8 cellular contexts compared by ENCODE assay signal in the genomic region with DNA sequence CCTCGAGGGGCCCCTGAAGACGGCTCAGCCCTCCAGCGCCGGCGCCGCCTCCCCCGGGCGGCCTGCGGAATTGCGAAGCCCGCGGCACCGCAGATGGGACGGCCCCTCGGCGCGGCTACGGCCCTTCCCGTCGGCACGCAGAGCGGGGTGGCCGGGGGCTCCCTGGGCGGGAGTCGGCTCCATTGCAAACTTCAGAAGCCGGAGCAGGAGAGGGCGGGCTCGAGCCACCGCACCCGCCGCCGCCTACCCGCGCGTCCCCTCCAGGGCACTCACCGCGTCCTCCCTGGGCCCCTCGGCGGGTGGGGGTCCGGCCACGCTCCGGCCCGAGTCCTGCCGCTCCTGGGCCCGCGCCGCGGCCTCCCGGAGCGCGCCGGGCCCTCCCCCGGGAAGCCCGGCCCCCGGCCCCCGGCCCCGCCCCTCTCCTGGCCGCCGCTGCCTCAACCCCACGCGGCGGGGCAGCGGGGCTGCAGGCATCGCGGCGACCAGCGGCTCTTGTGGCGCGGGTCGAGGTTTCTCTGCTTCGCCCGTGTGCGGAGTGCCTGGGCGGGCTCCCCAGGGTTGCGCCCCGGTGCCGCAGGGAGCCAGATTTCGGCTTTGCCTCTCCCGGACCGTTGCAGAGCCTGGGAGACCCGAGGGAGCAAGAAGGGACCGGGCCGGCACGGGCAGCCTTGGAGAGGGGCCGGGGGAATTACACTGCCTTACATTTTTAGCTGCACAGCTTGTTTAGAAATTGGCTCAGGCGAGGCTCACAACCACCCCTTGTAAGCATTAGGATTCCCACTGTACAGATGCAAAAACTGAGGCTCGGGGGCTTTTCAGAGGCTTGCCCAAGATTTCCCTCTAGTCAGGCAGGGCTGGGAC. TPM values are rescaled to one million over a fixed set of nuclear protein-coding genes. Genes with fewer than 3 reads are reported as not detected.
DNase-seq lines count a peak whose midpoint lies in the region; ATAC-seq and TF ChIP-seq lines count a peak whose summit lies in the region.

Gene PACSIN3 (minus strand): TSS at position 359 of the 861 bp plus-strand sequence. CDS start 3,707 bp downstream, outside the sequence.

- peak within 1 kb of the TSS; percentile 86 for H3K9ac ChIP-seq in muscle layer of colon (ENCODE audit: low read length)

- DNase-seq in AG08395 (ENCODE audit: low spot score) (peak; percentile 65), M059J (ENCODE audit: low read depth) (peak; percentile 42), tibial artery (peak in 1 of 2 donors; percentile 78)
- DNase-seq in activated T-cell treated with anti-CD3 and anti-CD28 coated beads, Interleukin-2, amount 50 U/mL, for 1 hour = peak; percentile 63

- H3K9me3 ChIP-seq in muscle layer of colon (ENCODE audit: low read length) = no peaks in the 10 kb centered on the region
- no peaks in the 10 kb centered on the region for H3K9me3 ChIP-seq in tibial artery

- intact Hi-C loops in tibial artery (cut with DNase I; ENCODE audit: low total_unique reads) = no loop called here

- ATAC-seq in GM19351 (IDR thresholded peaks at IDR 0.05; ENCODE audit: unreplicated experiment) = peak; percentile 60
- ATAC-seq in esophagus mucosa = peak; percentile 60
- ATAC-seq in GM18519 (IDR thresholded peaks at IDR 0.05; ENCODE audit: low FRiP score, unreplicated experiment) = no peak

- H3K36me3 ChIP-seq in muscle layer of colon (ENCODE audit: insufficient read depth, low read length) (no peaks in the 10 kb centered on the region), tibial artery (peaks cover 0 to 15% (median 0%) of the 10 kb centered on the region in 3 donors)

- H3K4me1 ChIP-seq in muscle layer of colon (ENCODE audit: insufficient read depth, low read length) (peaks cover 40% of the 10 kb centered on the region), tibial artery (peaks cover 0 to 54% (median 44%) of the 10 kb centered on the region in 4 donors)

- TF ChIP-seq CTCF in tibial artery (IDR thresholded peaks at IDR 0.05) = peak in 1 of 2 experiments; percentile 25

- H3K27ac ChIP-seq in muscle layer of colon (ENCODE audit: low read depth, low read length) (peak within 1 kb of the TSS; percentile 93), tibial artery (peak within 1 kb of the TSS; percentile 95 to 97)

- H3K27me3 ChIP-seq in muscle layer of colon (ENCODE audit: control insufficient read depth in 1 of 2, insufficient read depth in 2 of 2, low read length in 2 of 2) = no peaks in the 10 kb centered on the region
- H3K27me3 ChIP-seq in tibial artery = no peaks in the 10 kb centered on the region

- H3K4me3 ChIP-seq in muscle layer of colon (ENCODE audit: low read depth in 1 of 2, low read length in 2 of 2) (peak within 1 kb of the TSS; percentile 74 to 79), tibial artery (peak within 1 kb of the TSS; percentile 81 to 83)

RNA-seq across cellular contexts. Expression of gene PACSIN3, which starts in this region (rescaled TPM):
- total RNA-seq in M059J (2014; rRNA removed; shearing (Covaris generic)) = 13.3 and 15.8 TPM in 2 replicates
- total RNA-seq in esophagus mucosa = 55.3 TPM
